ENCODE assay signal across 8 cellular contexts in the genomic region with DNA sequence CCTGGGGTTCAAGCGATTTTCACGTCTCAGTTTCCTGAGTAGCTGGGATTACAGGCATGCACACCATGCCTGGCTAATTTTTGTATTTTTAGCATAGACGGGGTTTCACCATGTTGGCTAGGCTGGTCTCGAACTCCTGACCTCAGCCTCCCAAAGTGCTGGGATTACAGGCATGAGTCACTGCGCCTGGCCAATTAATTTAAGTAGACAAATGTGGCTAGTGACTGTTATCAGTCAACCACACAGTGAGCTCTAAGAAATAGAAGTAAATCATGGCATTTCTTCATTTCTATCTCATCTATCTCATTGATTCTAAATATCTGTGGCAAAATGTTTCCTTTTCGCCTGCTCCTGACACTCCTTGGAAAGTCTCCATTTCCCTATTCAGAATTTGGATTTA.
A peak's percentile ranks its signal among the peaks of the same experiment; 100 is the strongest.
DNase-seq lines count a peak whose midpoint lies in the region; ATAC-seq and TF ChIP-seq lines count a peak whose summit lies in the region.
"Not testable (repeated sequence)": the region's sequence is repeated elsewhere in the genome, so short reads cannot be mapped to it uniquely, and the experiment has no call there.

No MANE protein-coding gene starts in this region.

- peak overlapping the region; percentile 53 for H3K27ac Mint-ChIP-seq in activated T-cell treated with anti-CD3 and anti-CD28 coated beads, Interleukin-2, amount 50 U/mL, for 24 hours
- not testable (repeated sequence) for H3K27ac Mint-ChIP-seq in endodermal cell

- not testable (repeated sequence) for H3K27ac ChIP-seq in HEK293 (ENCODE audit: extremely low read depth, low read depth, low read length); endodermal cell (ENCODE audit: low read depth, low read length)

- peaks cover 33% of the 10 kb centered on the region for H3K36me3 Mint-ChIP-seq in activated T-cell treated with anti-CD3 and anti-CD28 coated beads, Interleukin-2, amount 50 U/mL, for 24 hours (ENCODE audit: low read depth)
- H3K36me3 Mint-ChIP-seq in endodermal cell (ENCODE audit: low read depth), result not testable (repeated sequence)

- not testable (repeated sequence) for ATAC-seq in SK-N-SH treated with all-trans-retinoic acid at 6 μM for 48 hours

- H3K4me3 ChIP-seq in GM06990 (replicated peaks; ENCODE audit: low read depth, low read length); HEK293 (ENCODE audit: low read depth, low read length); endodermal cell (ENCODE audit: low read length): not testable (repeated sequence)

- H3K4me3 Mint-ChIP-seq in activated T-cell treated with anti-CD3 and anti-CD28 coated beads, Interleukin-2, amount 50 U/mL, for 24 hours; endodermal cell: not testable (repeated sequence)

- TF ChIP-seq CTCF in GM06990 (IDR thresholded peaks at IDR 0.05; ENCODE audit: insufficient read depth, low read length, poor library complexity, severe bottlenecking); HEK293 (tag by site-specific recombination; IDR thresholded peaks at IDR 0.05); endodermal cell (conservative IDR thresholded peaks at IDR 0.05): not testable (repeated sequence)

- peaks cover 25% of the 10 kb centered on the region for H3K4me1 ChIP-seq in HEK293 (ENCODE audit: control insufficient read depth, insufficient read depth, low read length)
- H3K4me1 ChIP-seq in endodermal cell (ENCODE audit: control insufficient read depth, insufficient read depth, low read length), result not testable (repeated sequence)

- DNase-seq in A172 (ENCODE audit: low spot score) (peak; percentile 29), GM06990 (ENCODE audit: extremely low read depth, insufficient read length) (peak; percentile 28), MV-4-11 (lab: John Stamatoyannopoulos, UW) (peak; percentile 70), endodermal cell (peak; percentile 6), myocyte (ENCODE audit: low read depth) (peak; percentile 20)
- DNase-seq in activated T-cell treated with anti-CD3 and anti-CD28 coated beads, Interleukin-2, amount 50 U/mL, for 24 hours, result not testable (repeated sequence)

- not testable (repeated sequence) for H3K27me3 ChIP-seq in GM06990 (replicated peaks; ENCODE audit: control insufficient read depth, insufficient read depth, low read length); endodermal cell (ENCODE audit: control insufficient read depth, insufficient read depth, low read length, poor library complexity, severe bottlenecking)

- not testable (repeated sequence) for H3K9me3 Mint-ChIP-seq in activated T-cell treated with anti-CD3 and anti-CD28 coated beads, Interleukin-2, amount 50 U/mL, for 24 hours; endodermal cell

- POLR2A ChIA-PET in HEK293 (lab: Yijun Ruan, JAX), result not testable (repeated sequence)

- peaks cover 27% of the 10 kb centered on the region for H3K4me1 Mint-ChIP-seq in activated T-cell treated with anti-CD3 and anti-CD28 coated beads, Interleukin-2, amount 50 U/mL, for 24 hours (ENCODE audit: low read depth)
- peaks cover 23% of the 10 kb centered on the region for H3K4me1 Mint-ChIP-seq in endodermal cell

- WGBS in endodermal cell (ENCODE audit: insufficient coverage in 1 of 2, insufficient read length in 1 of 2), 2 experiments, result 92 to 97% methylated on average over 6 of the region's 6 CpGs

- not testable (repeated sequence) for H3K36me3 ChIP-seq in GM06990 (ENCODE audit: control insufficient read depth, insufficient read depth, low read length); HEK293 (ENCODE audit: control insufficient read depth in 2 of 2, insufficient read depth in 1 of 2, low read length in 2 of 2)
- peaks cover 26% of the 10 kb centered on the region for H3K36me3 ChIP-seq in endodermal cell (ENCODE audit: control insufficient read depth, insufficient read depth, low read length)

- CTCF ChIA-PET in HEK293 (lab: Yijun Ruan, JAX), result interaction anchor here (0.6 to 2.0 kb wide), 5 partner anchors 10 to 192 kb away, joined by 3 to 5 read pairs (median 4); no protein-coding TSS in a partner anchor

- H3K9ac ChIP-seq in endodermal cell (ENCODE audit: extremely low read depth, low read length, poor library complexity, severe bottlenecking), result not testable (repeated sequence)

- not testable (repeated sequence) for H3K27me3 Mint-ChIP-seq in activated T-cell treated with anti-CD3 and anti-CD28 coated beads, Interleukin-2, amount 50 U/mL, for 24 hours; endodermal cell (ENCODE audit: insufficient read depth)

- H3K9me3 ChIP-seq in HEK293 (ENCODE audit: control insufficient read depth, insufficient read depth, low read depth, low read length); endodermal cell (ENCODE audit: control insufficient read depth, low read length): not testable (repeated sequence)

TF ChIP-seq in HEK293, 187 proteins besides CTCF, POLR2A, EP300 and RAD21 (continues in another document):
- TF ChIP-seq ZEB2 (tag by site-specific recombination; IDR thresholded peaks at IDR 0.05), result peak; percentile 45; the same call in 1 of the 2 replicates
- TF ChIP-seq, protein P1, sequence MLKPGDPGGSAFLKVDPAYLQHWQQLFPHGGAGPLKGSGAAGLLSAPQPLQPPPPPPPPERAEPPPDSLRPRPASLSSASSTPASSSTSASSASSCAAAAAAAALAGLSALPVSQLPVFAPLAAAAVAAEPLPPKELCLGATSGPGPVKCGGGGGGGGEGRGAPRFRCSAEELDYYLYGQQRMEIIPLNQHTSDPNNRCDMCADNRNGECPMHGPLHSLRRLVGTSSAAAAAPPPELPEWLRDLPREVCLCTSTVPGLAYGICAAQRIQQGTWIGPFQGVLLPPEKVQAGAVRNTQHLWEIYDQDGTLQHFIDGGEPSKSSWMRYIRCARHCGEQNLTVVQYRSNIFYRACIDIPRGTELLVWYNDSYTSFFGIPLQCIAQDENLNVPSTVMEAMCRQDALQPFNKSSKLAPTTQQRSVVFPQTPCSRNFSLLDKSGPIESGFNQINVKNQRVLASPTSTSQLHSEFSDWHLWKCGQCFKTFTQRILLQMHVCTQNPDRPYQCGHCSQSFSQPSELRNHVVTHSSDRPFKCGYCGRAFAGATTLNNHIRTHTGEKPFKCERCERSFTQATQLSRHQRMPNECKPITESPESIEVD (tag by site-specific recombination; IDR thresholded peaks at IDR 0.05), result 0 out of 2 replicates have a peak, but pooled peaks have one; percentile 15
- TF ChIP-seq, protein P2, sequence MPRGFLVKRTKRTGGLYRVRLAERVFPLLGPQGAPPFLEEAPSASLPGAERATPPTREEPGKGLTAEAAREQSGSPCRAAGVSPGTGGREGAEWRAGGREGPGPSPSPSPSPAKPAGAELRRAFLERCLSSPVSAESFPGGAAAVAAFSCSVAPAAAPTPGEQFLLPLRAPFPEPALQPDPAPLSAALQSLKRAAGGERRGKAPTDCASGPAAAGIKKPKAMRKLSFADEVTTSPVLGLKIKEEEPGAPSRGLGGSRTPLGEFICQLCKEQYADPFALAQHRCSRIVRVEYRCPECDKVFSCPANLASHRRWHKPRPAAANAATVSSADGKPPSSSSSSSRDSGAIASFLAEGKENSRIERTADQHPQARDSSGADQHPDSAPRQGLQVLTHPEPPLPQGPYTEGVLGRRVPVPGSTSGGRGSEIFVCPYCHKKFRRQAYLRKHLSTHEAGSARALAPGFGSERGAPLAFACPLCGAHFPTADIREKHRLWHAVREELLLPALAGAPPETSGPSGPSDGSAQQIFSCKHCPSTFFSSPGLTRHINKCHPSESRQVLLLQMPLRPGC (tag by site-specific recombination; IDR thresholded peaks at IDR 0.05), result peak; percentile 44; the same call in 1 of the 2 replicates
- 0 out of 2 replicates have a peak, but pooled peaks have one; percentile 9 for TF ChIP-seq OSR2 (tag by site-specific recombination; IDR thresholded peaks at IDR 0.05)
- 0 out of 2 replicates have a peak, but pooled peaks have one; percentile 14 for TF ChIP-seq ZNF629 (tag by site-specific recombination; IDR thresholded peaks at IDR 0.05)

TF ChIP-seq in SK-N-SH treated with all-trans-retinoic acid at 6 μM for 48 hours, 23 proteins besides CTCF, POLR2A, EP300 and RAD21:
- TF ChIP-seq ZFP3 (CRISPR knock-in tag; IDR thresholded peaks at IDR 0.05), result peak; percentile 49; the same call in 1 of the 2 replicates
- TF ChIP-seq, protein P3, sequence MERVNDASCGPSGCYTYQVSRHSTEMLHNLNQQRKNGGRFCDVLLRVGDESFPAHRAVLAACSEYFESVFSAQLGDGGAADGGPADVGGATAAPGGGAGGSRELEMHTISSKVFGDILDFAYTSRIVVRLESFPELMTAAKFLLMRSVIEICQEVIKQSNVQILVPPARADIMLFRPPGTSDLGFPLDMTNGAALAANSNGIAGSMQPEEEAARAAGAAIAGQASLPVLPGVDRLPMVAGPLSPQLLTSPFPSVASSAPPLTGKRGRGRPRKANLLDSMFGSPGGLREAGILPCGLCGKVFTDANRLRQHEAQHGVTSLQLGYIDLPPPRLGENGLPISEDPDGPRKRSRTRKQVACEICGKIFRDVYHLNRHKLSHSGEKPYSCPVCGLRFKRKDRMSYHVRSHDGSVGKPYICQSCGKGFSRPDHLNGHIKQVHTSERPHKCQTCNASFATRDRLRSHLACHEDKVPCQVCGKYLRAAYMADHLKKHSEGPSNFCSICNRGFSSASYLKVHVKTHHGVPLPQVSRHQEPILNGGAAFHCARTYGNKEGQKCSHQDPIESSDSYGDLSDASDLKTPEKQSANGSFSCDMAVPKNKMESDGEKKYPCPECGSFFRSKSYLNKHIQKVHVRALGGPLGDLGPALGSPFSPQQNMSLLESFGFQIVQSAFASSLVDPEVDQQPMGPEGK (CRISPR knock-in tag; IDR thresholded peaks at IDR 0.05; ENCODE audit: borderline replicate concordance), result peak; percentile 49; the same call in 1 of the 2 replicates
